8 cellular contexts compared by ENCODE assay signal in the genomic region with DNA sequence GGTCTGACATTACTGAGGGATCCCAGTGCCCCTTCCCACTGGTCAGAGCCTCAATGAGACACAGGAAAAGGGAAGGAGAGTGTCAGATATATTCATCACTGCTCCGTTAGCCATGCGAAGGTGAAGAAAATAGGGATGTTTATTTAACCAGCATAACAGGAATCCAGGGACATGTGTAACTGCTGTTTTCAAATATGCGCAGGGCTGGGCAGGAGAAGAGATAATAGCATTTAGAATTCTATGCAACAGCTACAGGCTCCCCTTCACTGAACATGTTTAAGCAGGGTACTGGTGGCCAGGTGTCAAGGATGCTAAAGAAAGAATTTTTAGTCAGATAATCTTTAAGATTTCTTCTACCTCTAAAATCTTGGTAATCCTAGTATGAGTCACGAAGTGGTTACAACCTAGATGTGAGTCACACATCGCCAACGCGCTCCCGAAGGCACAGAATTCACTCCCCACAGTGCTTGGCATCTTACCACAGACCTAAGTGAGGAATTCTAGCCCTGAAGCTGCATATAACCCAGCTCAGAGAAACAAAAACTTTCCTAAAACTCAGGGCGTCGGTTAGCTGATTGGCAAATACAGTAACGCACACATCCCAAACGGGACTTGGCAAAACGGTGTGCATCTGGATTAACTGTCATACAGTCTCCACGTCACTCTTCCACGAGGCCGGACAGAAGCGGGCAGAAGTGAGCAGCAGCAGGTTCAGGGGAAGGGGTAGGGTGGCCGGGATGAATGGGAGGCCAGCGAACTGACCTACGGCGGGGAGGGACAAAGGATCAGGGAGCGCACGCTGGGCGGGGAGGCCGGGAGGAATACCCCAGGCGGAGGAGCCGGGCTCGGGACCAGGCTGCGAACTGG. TPM values are rescaled to one million over a fixed set of nuclear protein-coding genes. Genes with fewer than 3 reads are reported as not detected.
DNase-seq lines count a peak whose midpoint lies in the region; ATAC-seq and TF ChIP-seq lines count a peak whose summit lies in the region.

No MANE protein-coding gene starts in this region.

- H2BK120ac ChIP-seq in trophoblast cell (ENCODE audit: insufficient read depth, low read length, poor library complexity): no peak overlapping the region

- peaks cover 3 to 31% (median 30%) of the 10 kb centered on the region in 4 donors for H3K4me1 Mint-ChIP-seq in CD4-positive, CD25-positive, alpha-beta regulatory T cell

- H3K18ac ChIP-seq in trophoblast cell (ENCODE audit: low read length): peak overlapping the region; percentile 1

- no peaks in the 10 kb centered on the region for H3K36me3 ChIP-seq in CD4-positive, CD25-positive, alpha-beta regulatory T cell (ENCODE audit: control insufficient read depth, insufficient read depth, low read length)
- H3K36me3 ChIP-seq in SJSA1 (peaks cover 22% of the 10 kb centered on the region), adrenal gland (replicated peaks in 1 of 2) (no peaks in the 10 kb centered on the region), heart left ventricle (no peaks in the 10 kb centered on the region), trophoblast cell (ENCODE audit: control insufficient read depth in 1 of 2, insufficient read depth in 2 of 2, low read length in 2 of 2) (no peaks in the 10 kb centered on the region), uterus (no peaks in the 10 kb centered on the region)

- H4K12ac ChIP-seq in trophoblast cell (ENCODE audit: low read depth, low read length): no peak overlapping the region

- H3K27ac Mint-ChIP-seq in CD4-positive, CD25-positive, alpha-beta regulatory T cell: peak overlapping the region; percentile 93 to 97 (median 96)

- H3K9ac ChIP-seq in trophoblast cell (ENCODE audit: low read length): peak overlapping the region; percentile 84

- H3K27me3 ChIP-seq in CD4-positive, CD25-positive, alpha-beta regulatory T cell (ENCODE audit: control insufficient read depth, insufficient read depth, low read length): no peaks in the 10 kb centered on the region
- H3K27me3 ChIP-seq in SJSA1 (replicated peaks): no peaks in the 10 kb centered on the region
- H3K27me3 ChIP-seq in adrenal gland: no peaks in the 10 kb centered on the region
- no peaks in the 10 kb centered on the region for H3K27me3 ChIP-seq in heart left ventricle
- H3K27me3 ChIP-seq in trophoblast cell (ENCODE audit: insufficient read depth, low read length): no peaks in the 10 kb centered on the region
- H3K27me3 ChIP-seq in uterus: no peaks in the 10 kb centered on the region

- no peaks in the 10 kb centered on the region for H3K79me2 ChIP-seq in trophoblast cell (ENCODE audit: control insufficient read depth, insufficient read depth, low read length, poor library complexity)

- H3K36me3 Mint-ChIP-seq in CD4-positive, CD25-positive, alpha-beta regulatory T cell: no peaks in the 10 kb centered on the region

- no peak overlapping the region for H3K23ac ChIP-seq in trophoblast cell (ENCODE audit: low read length)

- no peak overlapping the region for H2BK5ac ChIP-seq in trophoblast cell (ENCODE audit: low read depth, low read length, poor library complexity)

- intact Hi-C loops in adrenal gland (cut with DNase I): no loop called here
- intact Hi-C loops in heart left ventricle (cut with DNase I): loop anchor here in 4 of 10 donors (5.0 to 10.0 kb wide), 5 partner anchors 40 to 80 kb away; a partner anchor contains a TSS
- intact Hi-C loops in uterus (cut with DNase I; ENCODE audit: low total_unique reads): no loop called here

- H4K8ac ChIP-seq in trophoblast cell (ENCODE audit: low read depth, low read length): no peak overlapping the region

- H3K9me3 Mint-ChIP-seq in CD4-positive, CD25-positive, alpha-beta regulatory T cell: no peaks in the 10 kb centered on the region

- no peak overlapping the region for H4K91ac ChIP-seq in trophoblast cell (ENCODE audit: low read depth, low read length)

- H3K4me3 ChIP-seq in CD4-positive, CD25-positive, alpha-beta regulatory T cell (ENCODE audit: low read depth, low read length): peak overlapping the region; percentile 89
- H3K4me3 ChIP-seq in SJSA1 (peak overlapping the region; percentile 98), adrenal gland (peak overlapping the region; percentile 57 to 92 (median 70)), heart left ventricle (peak overlapping the region; percentile 56 to 99 (median 86)), trophoblast cell (ENCODE audit: low read depth, low read length) (peak overlapping the region; percentile 76), uterus (peak overlapping the region; percentile 68 to 94)

- no peaks in the 10 kb centered on the region for H3K27me3 Mint-ChIP-seq in CD4-positive, CD25-positive, alpha-beta regulatory T cell

- DNase-seq in CD4-positive, CD25-positive, alpha-beta regulatory T cell: peak; percentile 22 to 68 (median 40)
- DNase-seq in GM20000 (ENCODE audit: low spot score) (peak; percentile 62), HS-5 (ENCODE audit: low read depth) (peak; percentile 96), SJSA1 (ENCODE audit: low read depth in 1 of 2, low spot score in 2 of 2) (peak; percentile 89 to 92), adrenal gland (peak; percentile 72 to 92 (median 83)), heart left ventricle (peak in 4 of 5 donors; percentile 48 to 68 (median 54)), trophoblast cell (peak; percentile 94 to 98), uterus (peak; percentile 58 to 72)

- peaks cover 5% of the 10 kb centered on the region for H3K79me1 ChIP-seq in trophoblast cell (ENCODE audit: low read length)

- H3K27ac ChIP-seq in CD4-positive, CD25-positive, alpha-beta regulatory T cell (ENCODE audit: insufficient read depth, low read length, poor library complexity, severe bottlenecking): peak overlapping the region; percentile 79
- H3K27ac ChIP-seq in SJSA1 (peak overlapping the region; percentile 95), adrenal gland (peak overlapping the region; percentile 90 to 96 (median 92)), heart left ventricle (peak overlapping the region; percentile 81 to 98 (median 94)), trophoblast cell (ENCODE audit: low read depth, low read length) (peak overlapping the region; percentile 80), uterus (peak overlapping the region; percentile 83 to 98)

- no peak for TF ChIP-seq CTCF in GM20000 (IDR thresholded peaks at IDR 0.05; ENCODE audit: extremely low read depth, missing control alignments)
- no peak for TF ChIP-seq CTCF in adrenal gland (IDR thresholded peaks at IDR 0.05)
- TF ChIP-seq CTCF in heart left ventricle (IDR thresholded peaks at IDR 0.05): no peak
- TF ChIP-seq CTCF in uterus (IDR thresholded peaks at IDR 0.05): no peak

- 0 to 3% (median 2%) methylated on average over 25 to 29 of the region's 29 CpGs for WGBS in adrenal gland, 4 donors
- WGBS in heart left ventricle, 4 donors: 2 to 3% (median 3%) methylated on average over 27 to 29 of the region's 29 CpGs
- no CpG with 5 or more reads among the region's 29 CpGs for WGBS in trophoblast cell (ENCODE audit: extremely low coverage, insufficient coverage, insufficient read length)

- H2AK5ac ChIP-seq in trophoblast cell (ENCODE audit: low read length): no peak overlapping the region

- H3K4me2 ChIP-seq in trophoblast cell (ENCODE audit: low read length): peak overlapping the region; percentile 66

- peak overlapping the region; percentile 95 to 98 (median 96) for H3K4me3 Mint-ChIP-seq in CD4-positive, CD25-positive, alpha-beta regulatory T cell

- peak overlapping the region; percentile 66 for H2AFZ ChIP-seq in trophoblast cell (ENCODE audit: insufficient read depth, low read length, poor library complexity)

- no peak overlapping the region for H2BK12ac ChIP-seq in trophoblast cell (ENCODE audit: low read length)

- peak overlapping the region; percentile 35 for H3K14ac ChIP-seq in trophoblast cell (ENCODE audit: low read length)

- peaks cover 29% of the 10 kb centered on the region for H3K4me1 ChIP-seq in CD4-positive, CD25-positive, alpha-beta regulatory T cell (ENCODE audit: control insufficient read depth, insufficient read depth, low read length, poor library complexity, severe bottlenecking)
- peaks cover 32% of the 10 kb centered on the region for H3K4me1 ChIP-seq in SJSA1 (replicated peaks)
- peaks cover 18 to 67% of the 10 kb centered on the region in 2 donors for H3K4me1 ChIP-seq in adrenal gland (replicated peaks in 1 of 2)
- H3K4me1 ChIP-seq in heart left ventricle: peaks cover 0 to 54% (median 30%) of the 10 kb centered on the region in 12 donors
- H3K4me1 ChIP-seq in trophoblast cell (ENCODE audit: control insufficient read depth in 1 of 2, insufficient read depth in 2 of 2, low read length in 2 of 2): peaks cover 10 to 13% of the 10 kb centered on the region in 2 experiments
- peaks cover 0 to 16% of the 10 kb centered on the region in 2 donors for H3K4me1 ChIP-seq in uterus

- peak overlapping the region; percentile 37 for H3K4ac ChIP-seq in trophoblast cell (ENCODE audit: low read depth, low read length)

- H3K9me3 ChIP-seq in CD4-positive, CD25-positive, alpha-beta regulatory T cell (ENCODE audit: control insufficient read depth in 2 of 2, low read length in 2 of 2): no peaks in the 10 kb centered on the region
- H3K9me3 ChIP-seq in SJSA1 (replicated peaks) (peaks cover 3% of the 10 kb centered on the region; the same call in 1 of the 2 replicates), adrenal gland (replicated peaks in 1 of 3) (no peaks in the 10 kb centered on the region), heart left ventricle (no peaks in the 10 kb centered on the region), trophoblast cell (ENCODE audit: insufficient read depth, low read depth, low read length) (no peaks in the 10 kb centered on the region), uterus (no peaks in the 10 kb centered on the region)

- TF ChIP-seq POLR2A in adrenal gland (IDR thresholded peaks at IDR 0.05): peak; percentile 28 to 84
- no peak for TF ChIP-seq POLR2A in heart left ventricle (IDR thresholded peaks at IDR 0.05)
- TF ChIP-seq POLR2A in uterus (IDR thresholded peaks at IDR 0.05): peak in 1 of 2 donors; percentile 24

- peak in 1 of 2 donors; percentile 14 for ATAC-seq in CD4-positive, CD25-positive, alpha-beta regulatory T cell (ENCODE audit: low read depth in 2 of 2)
- ATAC-seq in heart left ventricle: peak; percentile 13 to 44 (median 41)

RNA-seq across cellular contexts. Expression of a gene that starts 1.1 kb away (rescaled TPM):
- total RNA-seq in CD4-positive, CD25-positive, alpha-beta regulatory T cell: 10.6 TPM
- polyA plus RNA-seq in CD4-positive, CD25-positive, alpha-beta regulatory T cell: 10 to 100 TPM in 1 of 4 donors, 1 to 10 TPM in 3; 2.2 to 10.1 (median 5.4) TPM
- total RNA-seq in SJSA1 (2014; rRNA removed; shearing (Covaris generic)): 138 and 171 TPM in 2 replicates
- total RNA-seq in adrenal gland: 100 to 1,000 TPM; 182 to 817 (median 463) TPM
- 100 to 1,000 TPM; 280 to 429 (median 282) TPM for polyA plus RNA-seq in adrenal gland
- 10 to 100 TPM; 51.2 to 76.3 (median 62.7) TPM for total RNA-seq in heart left ventricle
- polyA plus RNA-seq in heart left ventricle: 100 to 1,000 TPM in 1 of 2 donors, 10 to 100 TPM in 1; 54.4 to 165 TPM
- polyA plus RNA-seq in trophoblast cell (2013): 25.7 and 26.2 TPM in 2 replicates
- 10 to 100 TPM; 32.3 to 62.0 (median 41.4) TPM for total RNA-seq in uterus

Comparison
In these comparisons a context has a peak if more than half of its experiments do, and no peak if none do; other contexts are left out.
1. DNase-seq: peak in every context shown above with its lines; median percentile 96 in HS-5; 96 in trophoblast cell; 90 in SJSA1; 83 in adrenal gland; 65 in uterus; 62 in GM20000; 54 in heart left ventricle; 40 in CD4-positive, CD25-positive, alpha-beta regulatory T cell.
2. POLR2A ChIP-seq: peak in adrenal gland (2 of 2); none in heart left ventricle (0 of 2).
3. Peak in every context shown above with its lines, with median percentiles within 50 percentile points of each other: H3K27ac ChIP-seq and H3K4me3 ChIP-seq.